Comparison of ENCODE assay signal across 8 cellular contexts in genomic region chr1:9196129-9197040, GRCh38. TPM values are rescaled to one million over a fixed set of nuclear protein-coding genes. Genes with fewer than 3 reads are reported as not detected.
DNase-seq lines count a peak whose midpoint lies in the region; ATAC-seq, FAIRE-seq and TF ChIP-seq lines count a peak whose summit lies in the region.

No MANE protein-coding gene starts in this region.

- peak; percentile 48 for ATAC-seq in WTC11
- ATAC-seq in central memory CD8-positive, alpha-beta T cell (replicated peaks; ENCODE audit: extremely low read depth, poor library complexity, severe bottlenecking), result no peak
- ATAC-seq in GM21360 (IDR thresholded peaks at IDR 0.05; ENCODE audit: unreplicated experiment), result no peak

- peak overlapping the region; percentile 14; the same call in 1 of the 2 replicates for H3K4me3 ChIP-seq in BE2C (ENCODE audit: low read depth, low read length)

- TF ChIP-seq CTCF in BE2C (IDR thresholded peaks at IDR 0.05; ENCODE audit: low read depth, low read length) (peak; percentile 64), WTC11 (IDR thresholded peaks at IDR 0.05) (peak; percentile 40; the same call in 1 of the 2 replicates)

- no peak overlapping the region for H3K4me3 Mint-ChIP-seq in WTC11
- no peak overlapping the region for H3K4me3 Mint-ChIP-seq in central memory CD8-positive, alpha-beta T cell

- DNase-seq in BE2C (peak; percentile 47), GM19239 (ENCODE audit: insufficient read length, low spot score) (peak; percentile 55), NCI-H128 (lab: John Stamatoyannopoulos, UW; ENCODE audit: unreplicated experiment) (peak; percentile 43), WTC11 (ENCODE audit: low spot score) (peak; percentile 75), left kidney (ENCODE audit: low read depth, low spot score) (peak; percentile 76)
- DNase-seq in central memory CD8-positive, alpha-beta T cell (ENCODE audit: low spot score in 2 of 2), result peak; percentile 13 to 24
- peak; percentile 61 for DNase-seq in stimulated activated CD4-positive, alpha-beta T cell treated with anti-CD3 and anti-CD28 coated beads, Interleukin-4, amount 100 ng/mL, for 1 hour

- H3K27me3 ChIP-seq in BE2C, result peaks cover 25% of the 10 kb centered on the region

- CTCF ChIA-PET in WTC11 (lab: Charles Lee), result interaction anchor here (0.6 to 4.4 kb wide), 25 partner anchors 9 to 192 kb away, joined by 3 to 34 read pairs (median 7); partner anchors contain the start of genes GPR157 and H6PD

- FAIRE-seq in GM19239 (lab: Jason Lieb, UNC), result peak; percentile 98

- H3K4me1 ChIP-seq in BE2C, result no peaks in the 10 kb centered on the region

- no peaks in the 10 kb centered on the region for H3K36me3 ChIP-seq in BE2C

- peaks cover 16% of the 10 kb centered on the region for H3K4me1 Mint-ChIP-seq in WTC11
- peaks cover 10% of the 10 kb centered on the region for H3K4me1 Mint-ChIP-seq in central memory CD8-positive, alpha-beta T cell

- H3K27ac Mint-ChIP-seq in WTC11, result no peak overlapping the region
- no peak overlapping the region for H3K27ac Mint-ChIP-seq in central memory CD8-positive, alpha-beta T cell (ENCODE audit: low read depth)

- H3K9me3 Mint-ChIP-seq in WTC11, result no peaks in the 10 kb centered on the region
- H3K9me3 Mint-ChIP-seq in central memory CD8-positive, alpha-beta T cell, result no peaks in the 10 kb centered on the region

- peaks cover 48% of the 10 kb centered on the region for H3K27me3 Mint-ChIP-seq in WTC11 (ENCODE audit: low read depth)
- H3K27me3 Mint-ChIP-seq in central memory CD8-positive, alpha-beta T cell, result peaks cover 87% of the 10 kb centered on the region

- POLR2A ChIA-PET in WTC11 (lab: Charles Lee), result no interaction called here

- H3K36me3 Mint-ChIP-seq in WTC11, result no peaks in the 10 kb centered on the region
- no peaks in the 10 kb centered on the region for H3K36me3 Mint-ChIP-seq in central memory CD8-positive, alpha-beta T cell (ENCODE audit: insufficient read depth)

- no peaks in the 10 kb centered on the region for H3K9me3 ChIP-seq in BE2C

TF ChIP-seq in WTC11, 78 proteins besides CTCF, POLR2A, EP300 and RAD21:
- TF ChIP-seq ZBTB43 (CRISPR knock-in tag; IDR thresholded peaks at IDR 0.05), result no peak

RNA-seq across cellular contexts. Expression of gene H6PD, which starts 38.2 kb away (rescaled TPM):
- polyA plus RNA-seq in BE2C (2012; ENCODE audit: insufficient read depth, insufficient read length, low read depth), result 0.60 TPM
- total RNA-seq in WTC11 (2021), result 7.4 to 7.9 TPM (median 7.8 TPM) in 3 replicates

Comparison
In these comparisons a context has a peak if more than half of its experiments do, and no peak if none do; other contexts are left out.
1. DNase-seq: peak in every context shown above with its lines; median percentile 76 in left kidney; 75 in WTC11; 61 in stimulated activated CD4-positive, alpha-beta T cell treated with anti-CD3 and anti-CD28 coated beads, Interleukin-4, amount 100 ng/mL, for 1 hour; 55 in GM19239; 47 in BE2C; 43 in NCI-H128; 18 in central memory CD8-positive, alpha-beta T cell.